ENCODE assay signal across 28 cellular contexts in the genomic region with DNA sequence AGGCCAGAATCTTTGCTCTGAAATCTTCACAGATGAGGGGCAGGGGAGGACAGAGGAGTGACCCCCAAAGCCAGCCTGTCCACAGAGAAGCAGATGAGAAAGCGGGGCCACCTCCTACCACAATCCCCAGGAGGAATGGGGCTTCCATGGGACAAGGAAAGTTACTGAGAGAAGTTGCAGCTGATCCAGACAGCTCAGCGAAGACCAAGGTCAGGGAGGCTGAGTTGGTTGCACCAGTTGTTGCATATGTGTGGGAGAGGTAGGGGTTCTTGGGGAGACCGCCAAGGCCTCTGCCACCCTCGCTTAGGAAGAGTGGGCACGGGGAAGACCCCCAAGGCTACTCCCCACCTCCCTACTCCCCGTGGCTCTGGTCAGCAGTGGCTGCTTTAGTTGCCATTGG.
"Had no signal": no experiment of that assay in that cellular context is flagged by ENCODE, and none has a peak within 500 bp of the region (broad histone marks: within the 10 kb centered on the region; RNA-seq: fewer than 3 reads in every experiment).

No MANE protein-coding gene starts in this region.

- H3K4me1 ChIP-seq: adrenal gland, breast epithelium, gastroesophageal sphincter had no signal

- H3K27ac ChIP-seq: adrenal gland, breast epithelium, esophagus muscularis mucosa, gastroesophageal sphincter, VCaP had no signal

- DNase-seq: activated B cell treated with CpG ODN at 0.5 μM for 24 hours; activated CD4-positive, alpha-beta T cell treated with anti-CD3 and anti-CD28 coated beads for 48 hours; activated CD4-positive, alpha-beta T cell treated with anti-CD3 and anti-CD28 coated beads, Interleukin-2, amount 50 U/mL, for 1 hour; activated CD4-positive, alpha-beta T cell treated with anti-CD3 and anti-CD28 coated beads, Interleukin-2, amount 50 U/mL, for 48 hours; activated CD8-positive, alpha-beta memory T cell treated with anti-CD3 and anti-CD28 coated beads, Interleukin-2, amount 10 ng/mL, durations not matched to agents 7 days and 5 days; activated CD8-positive, alpha-beta memory T cell treated with anti-CD3 and anti-CD28 coated beads, Interleukin-2, amount 50 U/mL, for 4 hours; activated CD8-positive, alpha-beta T cell treated with anti-CD3 and anti-CD28 coated beads, Interleukin-2, amount 10 ng/mL, durations not matched to agents 7 days and 5 days; activated effector memory CD4-positive, alpha-beta T cell treated with anti-CD3 and anti-CD28 coated beads, Interleukin-2, amount 50 U/mL, for 16 hours; activated naive CD4-positive, alpha-beta T cell treated with anti-CD3 and anti-CD28 coated beads for 36 hours; activated naive CD8-positive, alpha-beta T cell treated with anti-CD3 and anti-CD28 coated beads for 36 hours; activated naive CD8-positive, alpha-beta T cell treated with anti-CD3 and anti-CD28 coated beads, Interleukin-2, amount 50 U/mL, for 24 hours; activated T-cell treated with anti-CD3 and anti-CD28 coated beads, Interleukin-2, amount 50 U/mL, for 1 hour; activated T-cell treated with anti-CD3 and anti-CD28 coated beads, Interleukin-2, amount 50 U/mL, for 48 hours; adrenal gland; amygdala; aorta; cortex of kidney; dermis blood vessel endothelial cell; effector CD4-positive, alpha-beta T cell; effector memory CD8-positive, alpha-beta T cell; erythroblast; foreskin melanocyte; T-helper 2 cell had no signal

- H3K4me3 ChIP-seq: adrenal gland, breast epithelium, esophagus muscularis mucosa, gastroesophageal sphincter had no signal

- H3K9me3 ChIP-seq: adrenal gland, breast epithelium, esophagus muscularis mucosa, gastroesophageal sphincter had no signal

- ATAC-seq: activated CD4-positive, CD25-positive, alpha-beta regulatory T cell treated with anti-CD3 and anti-CD28 coated beads, Interleukin-2, amount 50 U/mL, for 24 hours; activated CD8-positive, alpha-beta memory T cell treated with anti-CD3 and anti-CD28 coated beads, Interleukin-2, amount 10 ng/mL, durations not matched to agents 7 days and 5 days; activated CD8-positive, alpha-beta T cell treated with anti-CD3 and anti-CD28 coated beads, Interleukin-2, amount 10 ng/mL, durations not matched to agents 7 days and 5 days; activated naive CD8-positive, alpha-beta T cell treated with anti-CD3 and anti-CD28 coated beads, Interleukin-2, amount 50 U/mL, for 24 hours; effector memory CD8-positive, alpha-beta T cell; gastroesophageal sphincter had no signal

- H3K36me3 ChIP-seq: adrenal gland, breast epithelium, esophagus muscularis mucosa, gastroesophageal sphincter had no signal
